In genomic region chr1:42660907-42661500, GRCh38 we compare ENCODE assay signal across 1 cellular context.
TF ChIP-seq lines count a peak whose summit lies in the region.

No MANE protein-coding gene starts in this region.

TF ChIP-seq in WTC11, 78 proteins besides CTCF, POLR2A, EP300 and RAD21:
- TF ChIP-seq ZSCAN18 (CRISPR knock-in tag; IDR thresholded peaks at IDR 0.05) (no peak), TEAD1 (CRISPR knock-in tag; IDR thresholded peaks at IDR 0.05) (no peak)
TF ChIP-seq in WTC11: peak in this region for 0.
